10 cellular contexts compared by ENCODE assay signal in genomic region chr9:87569008-87569908, GRCh38.
A peak's percentile ranks its signal among the peaks of the same experiment; 100 is the strongest.
DNase-seq lines count a peak whose midpoint lies in the region; ATAC-seq and TF ChIP-seq lines count a peak whose summit lies in the region.
"Had no signal": no experiment of that assay in that cellular context is flagged by ENCODE, and none has a peak within 500 bp of the region (broad histone marks: within the 10 kb centered on the region; RNA-seq: fewer than 3 reads in every experiment).

No MANE protein-coding gene starts in this region.

- H3K36me3 Mint-ChIP-seq in brain = peaks cover 32% of the 10 kb centered on the region
- H3K36me3 Mint-ChIP-seq in activated CD8-positive, alpha-beta T cell treated with anti-CD3 and anti-CD28 coated beads, Interleukin-2, amount 10 ng/mL, durations not matched to agents 7 days and 5 days (ENCODE audit: low read depth) = no peaks in the 10 kb centered on the region

- TF ChIP-seq RAD21 in liver (IDR thresholded peaks at IDR 0.05) = no peak

- H3K4me3 ChIP-seq in liver (ENCODE audit: low read depth in 1 of 3, low read length in 3 of 3) (no peak overlapping the region), thyroid gland (replicated peaks in 1 of 3) (no peak overlapping the region)

- H3K36me3 ChIP-seq in liver (ENCODE audit: control insufficient read depth in 4 of 4, insufficient read depth in 3 of 4, low read depth in 1 of 4, low read length in 3 of 4) (peaks cover 0 to 6% (median 1%) of the 10 kb centered on the region in 4 donors), thyroid gland (no peaks in the 10 kb centered on the region)

- H3K27ac Mint-ChIP-seq in brain = peak overlapping the region; percentile 21 to 92 (median 81)
- H3K27ac Mint-ChIP-seq in activated CD8-positive, alpha-beta T cell treated with anti-CD3 and anti-CD28 coated beads, Interleukin-2, amount 10 ng/mL, durations not matched to agents 7 days and 5 days = no peak overlapping the region

- H3K27me3 Mint-ChIP-seq in brain = no peaks in the 10 kb centered on the region
- H3K27me3 Mint-ChIP-seq in activated CD8-positive, alpha-beta T cell treated with anti-CD3 and anti-CD28 coated beads, Interleukin-2, amount 10 ng/mL, durations not matched to agents 7 days and 5 days (ENCODE audit: low read depth) = no peaks in the 10 kb centered on the region

- no peaks in the 10 kb centered on the region for H3K9me3 ChIP-seq in liver (ENCODE audit: control insufficient read depth in 4 of 4, low read length in 3 of 4)
- no peaks in the 10 kb centered on the region for H3K9me3 ChIP-seq in thyroid gland

- peaks cover 82% of the 10 kb centered on the region for H3K4me1 Mint-ChIP-seq in brain
- H3K4me1 Mint-ChIP-seq in activated CD8-positive, alpha-beta T cell treated with anti-CD3 and anti-CD28 coated beads, Interleukin-2, amount 10 ng/mL, durations not matched to agents 7 days and 5 days (ENCODE audit: low read depth) = no peaks in the 10 kb centered on the region

- 20% methylated on average over 11 of the region's 11 CpGs for WGBS in liver
- 49 to 59% methylated on average over 11 of the region's 11 CpGs for WGBS in thyroid gland, 2 donors

- peak overlapping the region; percentile 30 to 55 for H3K9ac ChIP-seq in liver (ENCODE audit: low read depth in 1 of 2, low read length in 2 of 2)
- H3K9ac ChIP-seq: parathyroid adenoma had no signal

- H3K27me3 ChIP-seq in liver (ENCODE audit: control insufficient read depth in 4 of 4, insufficient read depth in 4 of 4, low read length in 3 of 4) (no peaks in the 10 kb centered on the region), thyroid gland (no peaks in the 10 kb centered on the region)

- POLR2A ChIA-PET in activated CD8-positive, alpha-beta T cell treated with anti-CD3 and anti-CD28 coated beads, Interleukin-2, amount 10 ng/mL, durations not matched to agents 7 days and 5 days (lab: Charles Lee) = no interaction called here

- peaks cover 27 to 88% (median 78%) of the 10 kb centered on the region in 4 donors for H3K4me1 ChIP-seq in liver (ENCODE audit: control insufficient read depth in 4 of 4, insufficient read depth in 4 of 4, low read length in 3 of 4)
- peaks cover 47 to 57% of the 10 kb centered on the region in 2 donors for H3K4me1 ChIP-seq in thyroid gland

- intact Hi-C loops in thyroid gland (cut with DNase I) = loop anchor here (10.0 kb wide), 1 partner anchor 54 kb away; no protein-coding TSS in a partner anchor

- TF ChIP-seq CTCF in brain (conservative IDR thresholded peaks at IDR 0.05) (no peak), liver (IDR thresholded peaks at IDR 0.05; ENCODE audit: low read depth, low read length, missing input control) (no peak), thyroid gland (IDR thresholded peaks at IDR 0.05) (no peak)

- H3K9me3 Mint-ChIP-seq in brain = no peaks in the 10 kb centered on the region
- no peaks in the 10 kb centered on the region for H3K9me3 Mint-ChIP-seq in activated CD8-positive, alpha-beta T cell treated with anti-CD3 and anti-CD28 coated beads, Interleukin-2, amount 10 ng/mL, durations not matched to agents 7 days and 5 days (ENCODE audit: insufficient read depth)

- peak; percentile 49 for DNase-seq in NCI-H1092 treated with DMSO at 0.1 percent for 48 hours (lab: John Stamatoyannopoulos, UW)
- DNase-seq in NCI-H1092 (lab: John Stamatoyannopoulos, UW) = no peak
- peak in 1 of 2 donors; percentile 51 for DNase-seq in thyroid gland
- no peak for DNase-seq in AG08395 (ENCODE audit: low spot score)
- no peak for DNase-seq in stimulated activated CD8-positive, alpha-beta memory T cell treated with anti-CD3 and anti-CD28 coated beads, Interleukin-4, amount 100 ng/mL, for 48 hours
- no peak for DNase-seq in activated CD8-positive, alpha-beta T cell treated with anti-CD3 and anti-CD28 coated beads, Interleukin-2, amount 10 ng/mL, durations not matched to agents 7 days and 5 days
- DNase-seq: IMR-90 had no signal

- no peak overlapping the region for H3K4me3 Mint-ChIP-seq in brain
- no peak overlapping the region for H3K4me3 Mint-ChIP-seq in activated CD8-positive, alpha-beta T cell treated with anti-CD3 and anti-CD28 coated beads, Interleukin-2, amount 10 ng/mL, durations not matched to agents 7 days and 5 days

- no peak for TF ChIP-seq POLR2A in thyroid gland (IDR thresholded peaks at IDR 0.05)

- ATAC-seq in activated CD8-positive, alpha-beta T cell treated with anti-CD3 and anti-CD28 coated beads, Interleukin-2, amount 10 ng/mL, durations not matched to agents 7 days and 5 days = no peak

- H3K27ac ChIP-seq in liver (ENCODE audit: low read depth in 1 of 2, low read length in 2 of 2) = peak overlapping the region; percentile 71 to 83
- H3K27ac ChIP-seq in thyroid gland = peak overlapping the region; percentile 76 to 79 (median 77)
- H3K27ac ChIP-seq: parathyroid adenoma had no signal

- CTCF ChIA-PET in activated CD8-positive, alpha-beta T cell treated with anti-CD3 and anti-CD28 coated beads, Interleukin-2, amount 10 ng/mL, durations not matched to agents 7 days and 5 days (lab: Charles Lee) = no interaction called here

TF ChIP-seq in liver, 16 proteins besides CTCF, POLR2A, EP300 and RAD21:
- TF ChIP-seq MAX (IDR thresholded peaks at IDR 0.05) = no peak
- TF ChIP-seq ATF3 (IDR thresholded peaks at IDR 0.05) = no peak
- TF ChIP-seq HNF4A (conservative IDR thresholded peaks at IDR 0.05) = peak; percentile 88 to 92
- peak; percentile 89 for TF ChIP-seq NR2F2 (IDR thresholded peaks at IDR 0.05)
- TF ChIP-seq EGR1 (IDR thresholded peaks at IDR 0.05; ENCODE audit: low read depth in 2 of 2) = no peak
- TF ChIP-seq FOXA1 (IDR thresholded peaks at IDR 0.05) = no peak
- peak in 1 of 2 donors; percentile 39 for TF ChIP-seq GABPA (IDR thresholded peaks at IDR 0.05 in 1 of 2, conservative IDR thresholded peaks at IDR 0.05 in 1 of 2)
- TF ChIP-seq YY1 (IDR thresholded peaks at IDR 0.05) = no peak
- TF ChIP-seq TAF1 (conservative IDR thresholded peaks at IDR 0.05) = no peak
- TF ChIP-seq JUND (IDR thresholded peaks at IDR 0.05) = peak in 1 of 2 donors; percentile 21
- no peak for TF ChIP-seq ZBTB33 (IDR thresholded peaks at IDR 0.05)
- peak in 1 of 2 donors; percentile 38 for TF ChIP-seq RXRA (IDR thresholded peaks at IDR 0.05)
- peak; percentile 21 for TF ChIP-seq HNF4G (IDR thresholded peaks at IDR 0.05)
- TF ChIP-seq REST (IDR thresholded peaks at IDR 0.05) = no peak
